11 cellular contexts compared by ENCODE assay signal in genomic region chr12:20376984-20377383, GRCh38. TPM values are rescaled to one million over a fixed set of nuclear protein-coding genes. Genes with fewer than 3 reads are reported as not detected.
DNase-seq lines count a peak whose midpoint lies in the region; ATAC-seq and TF ChIP-seq lines count a peak whose summit lies in the region.
"Had no signal": no experiment of that assay in that cellular context is flagged by ENCODE, and none has a peak within 500 bp of the region (broad histone marks: within the 10 kb centered on the region; RNA-seq: fewer than 3 reads in every experiment).

No MANE protein-coding gene starts in this region.

- TF ChIP-seq EP300 in Ishikawa (IDR thresholded peaks at IDR 0.05; ENCODE audit: borderline replicate concordance), result no peak

- peak overlapping the region in 1 of 5 experiments; percentile 16 for H3K4me3 Mint-ChIP-seq in brain
- H3K4me3 Mint-ChIP-seq: activated CD8-positive, alpha-beta memory T cell treated with anti-CD3 and anti-CD28 coated beads, Interleukin-2, amount 10 ng/mL, durations not matched to agents 7 days and 5 days had no signal

- H3K14ac ChIP-seq in neuronal stem cell (ENCODE audit: low read length), result no peak overlapping the region

- H2AK5ac ChIP-seq in neuronal stem cell (ENCODE audit: low read depth, low read length), result no peak overlapping the region

- H2BK5ac ChIP-seq in neuronal stem cell (ENCODE audit: low read length), result no peak overlapping the region

- TF ChIP-seq CTCF in BJ (IDR thresholded peaks at IDR 0.05; ENCODE audit: insufficient read depth, low read depth, low read length), result peak; percentile 33
- peak; percentile 49 to 52 for TF ChIP-seq CTCF in brain (conservative IDR thresholded peaks at IDR 0.05)

- POLR2A ChIA-PET in BJ (lab: Charles Lee), result no interaction called here

- H2AFZ ChIP-seq in neuronal stem cell (ENCODE audit: low read length), result no peak overlapping the region

- peak; percentile 63 for ATAC-seq in left lobe of liver
- ATAC-seq in HG03025 (IDR thresholded peaks at IDR 0.05; ENCODE audit: low FRiP score, unreplicated experiment), result no peak
- ATAC-seq: activated CD8-positive, alpha-beta memory T cell treated with anti-CD3 and anti-CD28 coated beads, Interleukin-2, amount 10 ng/mL, durations not matched to agents 7 days and 5 days had no signal

- H2BK120ac ChIP-seq in neuronal stem cell (ENCODE audit: low read depth, low read length), result no peak overlapping the region

- no peak overlapping the region for H3K27ac ChIP-seq in neuronal stem cell (replicated peaks; ENCODE audit: low read length)
- H3K27ac ChIP-seq: vagina had no signal

- peak; percentile 86 for TF ChIP-seq RAD21 in Ishikawa (IDR thresholded peaks at IDR 0.05; ENCODE audit: low read depth)

- H3K4me3 ChIP-seq in BJ (ENCODE audit: low read depth, low read length) (no peak overlapping the region), neuronal stem cell (ENCODE audit: low read length in 2 of 2) (no peak overlapping the region)
- H3K4me3 ChIP-seq: vagina had no signal

- no peak overlapping the region for H4K8ac ChIP-seq in neuronal stem cell (ENCODE audit: low read depth, low read length)

- H3K9me3 ChIP-seq in neuronal stem cell (replicated peaks in 1 of 2; ENCODE audit: control insufficient read depth in 2 of 2, insufficient read depth in 1 of 2, low read depth in 1 of 2, low read length in 2 of 2), result no peaks in the 10 kb centered on the region
- H3K9me3 ChIP-seq: vagina had no signal

- H3K4me1 Mint-ChIP-seq in brain, result peaks cover 61% of the 10 kb centered on the region
- H3K4me1 Mint-ChIP-seq: activated CD8-positive, alpha-beta memory T cell treated with anti-CD3 and anti-CD28 coated beads, Interleukin-2, amount 10 ng/mL, durations not matched to agents 7 days and 5 days had no signal

- no peaks in the 10 kb centered on the region for H3K9me3 Mint-ChIP-seq in brain

- no peak overlapping the region for H3K18ac ChIP-seq in neuronal stem cell (ENCODE audit: low read length)

- no peak overlapping the region for H2BK15ac ChIP-seq in neuronal stem cell (ENCODE audit: low read length)

- WGBS in neuronal stem cell (ENCODE audit: extremely low coverage in 2 of 2, insufficient read length in 2 of 2, insufficient replicate concordance in 1 of 2), 2 donors, result no CpG with 5 or more reads among the region's 1 CpG

- no peak overlapping the region for H2BK12ac ChIP-seq in neuronal stem cell (ENCODE audit: low read length)

- H3K4ac ChIP-seq in neuronal stem cell (ENCODE audit: low read length), result no peak overlapping the region

- no peaks in the 10 kb centered on the region for H3K79me1 ChIP-seq in neuronal stem cell (ENCODE audit: low read depth, low read length)

- peaks cover 4% of the 10 kb centered on the region for H3K27me3 Mint-ChIP-seq in brain

- no peaks in the 10 kb centered on the region for H3K36me3 Mint-ChIP-seq in brain
- H3K36me3 Mint-ChIP-seq: activated CD8-positive, alpha-beta memory T cell treated with anti-CD3 and anti-CD28 coated beads, Interleukin-2, amount 10 ng/mL, durations not matched to agents 7 days and 5 days had no signal

- CTCF ChIA-PET in BJ (lab: Yijun Ruan, JAX), result interaction anchor here (0.6 to 1.8 kb wide), 2 partner anchors 461 to 639 kb away, joined by 3 to 13 read pairs; no protein-coding TSS in a partner anchor

- H3K4me1 ChIP-seq in neuronal stem cell (ENCODE audit: control insufficient read depth in 2 of 2, insufficient read depth in 1 of 2, low read depth in 1 of 2, low read length in 2 of 2), result peaks cover 0 to 8% of the 10 kb centered on the region in 2 donors
- H3K4me1 ChIP-seq: vagina had no signal

- peak overlapping the region in 1 of 5 experiments; percentile 13 for H3K27ac Mint-ChIP-seq in brain
- H3K27ac Mint-ChIP-seq: activated CD8-positive, alpha-beta memory T cell treated with anti-CD3 and anti-CD28 coated beads, Interleukin-2, amount 10 ng/mL, durations not matched to agents 7 days and 5 days had no signal

- no peak overlapping the region for H3K4me2 ChIP-seq in neuronal stem cell (ENCODE audit: insufficient read depth, low read length, poor library complexity, severe bottlenecking)

- no peak overlapping the region for H3K23ac ChIP-seq in neuronal stem cell (ENCODE audit: low read depth, low read length, poor library complexity)

- H3K9ac ChIP-seq in neuronal stem cell (ENCODE audit: low read depth, low read length, poor library complexity), result no peak overlapping the region

- no peak overlapping the region for H4K91ac ChIP-seq in neuronal stem cell (ENCODE audit: low read depth, low read length, poor library complexity)

- H3K36me3 ChIP-seq in BJ (ENCODE audit: control insufficient read depth, insufficient read depth, low read length) (no peaks in the 10 kb centered on the region), neuronal stem cell (replicated peaks in 1 of 2; ENCODE audit: control insufficient read depth in 2 of 2, insufficient read depth in 2 of 2, low read length in 2 of 2) (no peaks in the 10 kb centered on the region)
- H3K36me3 ChIP-seq: vagina had no signal

- no peaks in the 10 kb centered on the region for H3K27me3 ChIP-seq in BJ (ENCODE audit: control insufficient read depth, insufficient read depth, low read length)
- no peaks in the 10 kb centered on the region for H3K27me3 ChIP-seq in neuronal stem cell (ENCODE audit: control insufficient read depth in 3 of 3, insufficient read depth in 3 of 3, low read depth in 1 of 3, low read length in 3 of 3)
- H3K27me3 ChIP-seq: vagina had no signal

- DNase-seq in BJ (ENCODE audit: low read depth) (no peak), left lobe of liver (ENCODE audit: low spot score) (no peak), neuronal stem cell (ENCODE audit: low spot score) (no peak), NCI-H2171 treated with DMSO at 0.1 percent for 48 hours (lab: John Stamatoyannopoulos, UW) (no peak), T-helper 9 cell (no peak)
- DNase-seq: activated CD8-positive, alpha-beta memory T cell treated with anti-CD3 and anti-CD28 coated beads, Interleukin-2, amount 10 ng/mL, durations not matched to agents 7 days and 5 days; NCI-H774 had no signal

TF ChIP-seq in Ishikawa, 13 proteins besides CTCF, POLR2A, EP300 and RAD21:
- TF ChIP-seq EGR1 (IDR thresholded peaks at IDR 0.05) (no peak), FOXM1 (IDR thresholded peaks at IDR 0.05; ENCODE audit: borderline replicate concordance, low read depth) (no peak), REST (IDR thresholded peaks at IDR 0.05; ENCODE audit: low read depth) (no peak), YY1 (IDR thresholded peaks at IDR 0.05; ENCODE audit: low read depth) (no peak)
- TF ChIP-seq, protein P1, sequence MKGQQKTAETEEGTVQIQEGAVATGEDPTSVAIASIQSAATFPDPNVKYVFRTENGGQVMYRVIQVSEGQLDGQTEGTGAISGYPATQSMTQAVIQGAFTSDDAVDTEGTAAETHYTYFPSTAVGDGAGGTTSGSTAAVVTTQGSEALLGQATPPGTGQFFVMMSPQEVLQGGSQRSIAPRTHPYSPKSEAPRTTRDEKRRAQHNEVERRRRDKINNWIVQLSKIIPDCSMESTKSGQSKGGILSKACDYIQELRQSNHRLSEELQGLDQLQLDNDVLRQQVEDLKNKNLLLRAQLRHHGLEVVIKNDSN (IDR thresholded peaks at IDR 0.05), result no peak
- TF ChIP-seq, protein P2, sequence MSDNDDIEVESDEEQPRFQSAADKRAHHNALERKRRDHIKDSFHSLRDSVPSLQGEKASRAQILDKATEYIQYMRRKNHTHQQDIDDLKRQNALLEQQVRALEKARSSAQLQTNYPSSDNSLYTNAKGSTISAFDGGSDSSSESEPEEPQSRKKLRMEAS (IDR thresholded peaks at IDR 0.05), result no peak

RNA-seq across cellular contexts. Expression of gene PDE3A, which starts 8.6 kb away (rescaled TPM):
- polyA plus RNA-seq in BJ (2011; rRNA removed) (3.1 and 3.5 TPM in 2 replicates), brain (ENCODE audit: insufficient read depth, low read depth, low replicate concordance) (0.75 TPM)
- polyA minus RNA-seq in BJ (2011; rRNA and poly(A)+ RNA removed), result 4.1 and 6.1 TPM in 2 replicates
- 0.75 TPM for total RNA-seq in left lobe of liver
- polyA plus RNA-seq in neuronal stem cell (2013, experiment 1 of 2), result 0.49 TPM
- 0.47 TPM for polyA plus RNA-seq in neuronal stem cell (2013, experiment 2 of 2)
- total RNA-seq: activated CD8-positive, alpha-beta memory T cell treated with anti-CD3 and anti-CD28 coated beads, Interleukin-2, amount 10 ng/mL, durations not matched to agents 7 days and 5 days had no signal
